In genomic region chr17:79927688-79928501, GRCh38 we compare ENCODE assay signal across 11 cellular contexts.
"Had no signal": no experiment of that assay in that cellular context is flagged by ENCODE, and none has a peak within 500 bp of the region (broad histone marks: within the 10 kb centered on the region; RNA-seq: fewer than 3 reads in every experiment).

No MANE protein-coding gene starts in this region.

- H3K36me3 ChIP-seq: gastrocnemius medialis, left lung had no signal

- H3K9me3 ChIP-seq: gastrocnemius medialis, left lung had no signal

- H3K4me3 Mint-ChIP-seq: activated CD4-positive, alpha-beta memory T cell treated with anti-CD3 and anti-CD28 coated beads for 36 hours; activated T-helper 1 cell treated with anti-CD3 and anti-CD28 coated beads, Interleukin-12 subunit alpha, Interleukin-12 subunit beta, Interleukin-2, Interleukin-4 antibody, amounts not matched to agents 30 ng/mL and 10 ng/mL and 1 ng/mL, durations not matched to agents 14 hours and 24 hours and 36 hours; nephron progenitor cell had no signal

- H3K27ac Mint-ChIP-seq: activated CD4-positive, alpha-beta memory T cell treated with anti-CD3 and anti-CD28 coated beads for 36 hours; activated T-helper 1 cell treated with anti-CD3 and anti-CD28 coated beads, Interleukin-12 subunit alpha, Interleukin-12 subunit beta, Interleukin-2, Interleukin-4 antibody, amounts not matched to agents 30 ng/mL and 10 ng/mL and 1 ng/mL, durations not matched to agents 14 hours and 24 hours and 36 hours; nephron progenitor cell had no signal

- H3K4me3 ChIP-seq: gastrocnemius medialis, left lung had no signal

- ATAC-seq: gastrocnemius medialis; left lung; stimulated activated naive CD8-positive, alpha-beta T cell treated with anti-CD3 and anti-CD28 coated beads, Interleukin-15, Interleukin-2, amounts not matched to agents 100 U/mL and 50 U/mL, for 24 hours had no signal

- H3K9me3 Mint-ChIP-seq: activated CD4-positive, alpha-beta memory T cell treated with anti-CD3 and anti-CD28 coated beads for 36 hours; activated T-helper 1 cell treated with anti-CD3 and anti-CD28 coated beads, Interleukin-12 subunit alpha, Interleukin-12 subunit beta, Interleukin-2, Interleukin-4 antibody, amounts not matched to agents 30 ng/mL and 10 ng/mL and 1 ng/mL, durations not matched to agents 14 hours and 24 hours and 36 hours; nephron progenitor cell had no signal

- H3K27ac ChIP-seq: epithelial cell of prostate, gastrocnemius medialis, left lung had no signal

- H3K36me3 Mint-ChIP-seq: activated CD4-positive, alpha-beta memory T cell treated with anti-CD3 and anti-CD28 coated beads for 36 hours had no signal

- DNase-seq: activated CD4-positive, alpha-beta memory T cell treated with anti-CD3 and anti-CD28 coated beads for 36 hours; activated naive CD4-positive, alpha-beta T cell treated with Interleukin-2 at 50 U/mL for 16 hours; central memory CD4-positive, alpha-beta T cell; effector memory CD4-positive, alpha-beta T cell; gastrocnemius medialis; left lung; nephron progenitor cell; stimulated activated CD4-positive, alpha-beta T cell treated with anti-CD3 and anti-CD28 coated beads, Interleukin-2, amount 100 ng/mL, for 48 hours; stimulated activated naive CD8-positive, alpha-beta T cell treated with anti-CD3 and anti-CD28 coated beads, Interleukin-15, Interleukin-2, amounts not matched to agents 100 U/mL and 50 U/mL, for 24 hours had no signal
